16 cellular contexts compared by ENCODE assay signal in genomic region chr10:126518186-126519080, GRCh38.
DNase-seq lines count a peak whose midpoint lies in the region; ATAC-seq, FAIRE-seq and TF ChIP-seq lines count a peak whose summit lies in the region.
"Had no signal": no experiment of that assay in that cellular context is flagged by ENCODE, and none has a peak within 500 bp of the region (broad histone marks: within the 10 kb centered on the region; RNA-seq: fewer than 3 reads in every experiment).

No MANE protein-coding gene starts in this region.

- no peak overlapping the region for H4K91ac ChIP-seq in mesenchymal stem cell (ENCODE audit: low read length)

- H3K27me3 ChIP-seq in bronchial epithelial cell (ENCODE audit: control insufficient read depth, insufficient read depth, low read length) (no peaks in the 10 kb centered on the region), upper lobe of right lung (no peaks in the 10 kb centered on the region), mesenchymal stem cell (ENCODE audit: control insufficient read depth in 1 of 2, insufficient read depth in 1 of 2, low read length in 2 of 2) (peaks cover 4 to 12% of the 10 kb centered on the region in 2 experiments), testis (no peaks in the 10 kb centered on the region)

- no peak overlapping the region for H3K23ac ChIP-seq in mesenchymal stem cell (ENCODE audit: low read length in 2 of 2)

- H3K9me3 ChIP-seq in upper lobe of right lung (no peaks in the 10 kb centered on the region), mesenchymal stem cell (ENCODE audit: control insufficient read depth, low read length) (peaks cover 5% of the 10 kb centered on the region), testis (no peaks in the 10 kb centered on the region)
- H3K9me3 ChIP-seq: Caco-2, HAP-1 had no signal

- FAIRE-seq in bronchial epithelial cell (lab: Jason Lieb, UNC), result no peak

- H2BK5ac ChIP-seq in mesenchymal stem cell (ENCODE audit: low read depth, low read length, poor library complexity, severe bottlenecking), result no peak overlapping the region

- no peak overlapping the region for H3K18ac ChIP-seq in mesenchymal stem cell (ENCODE audit: low read depth in 1 of 2, low read length in 2 of 2)

- H3K36me3 ChIP-seq in bronchial epithelial cell (ENCODE audit: control insufficient read depth, insufficient read depth, low read length) (no peaks in the 10 kb centered on the region), upper lobe of right lung (no peaks in the 10 kb centered on the region), mesenchymal stem cell (ENCODE audit: control insufficient read depth in 1 of 2, insufficient read depth in 2 of 2, low read depth in 1 of 2, low read length in 2 of 2) (no peaks in the 10 kb centered on the region), testis (ENCODE audit: low read depth, missing control alignments) (no peaks in the 10 kb centered on the region)
- H3K36me3 ChIP-seq: HAP-1 had no signal

- H2AFZ ChIP-seq in mesenchymal stem cell (ENCODE audit: low read depth, low read length), result no peak overlapping the region

- H3K27ac ChIP-seq in upper lobe of right lung (no peak overlapping the region), mesenchymal stem cell (ENCODE audit: low read length, poor library complexity, severe bottlenecking) (no peak overlapping the region), testis (no peak overlapping the region)
- H3K27ac ChIP-seq: RWPE1 had no signal

- H2BK120ac ChIP-seq in mesenchymal stem cell (ENCODE audit: low read depth, low read length), result no peak overlapping the region

- H3K4me3 ChIP-seq in bronchial epithelial cell (ENCODE audit: low read depth, low read length), result no peak overlapping the region
- no peak overlapping the region for H3K4me3 ChIP-seq in upper lobe of right lung
- H3K4me3 ChIP-seq in mesenchymal stem cell (ENCODE audit: insufficient read depth in 1 of 2, low read depth in 1 of 2, low read length in 2 of 2), result no peak overlapping the region
- no peak overlapping the region for H3K4me3 ChIP-seq in testis
- H3K4me3 ChIP-seq: HAP-1 had no signal

- no peak overlapping the region for H4K8ac ChIP-seq in mesenchymal stem cell (ENCODE audit: low read length)

- no peak overlapping the region for H3K9ac ChIP-seq in mesenchymal stem cell (ENCODE audit: low read length)

- H2AK5ac ChIP-seq in mesenchymal stem cell (ENCODE audit: low read length, severe bottlenecking), result no peak overlapping the region

- 81% methylated on average over 10 of the region's 10 CpGs for WGBS in mesenchymal stem cell
- 85 to 90% methylated on average over 9 to 10 of the region's 10 CpGs for WGBS in testis, 2 donors

- no peak overlapping the region for H2BK15ac ChIP-seq in mesenchymal stem cell (ENCODE audit: low read depth, poor library complexity, severe bottlenecking)

- DNase-seq in ELF-1 (ENCODE audit: low read depth, low spot score) (peak; percentile 70), bronchial epithelial cell (ENCODE audit: low read depth) (peak; percentile 12), islet precursor cell (peak; percentile 64), upper lobe of right lung (no peak), mesenchymal stem cell (no peak), NCI-H69 (lab: John Stamatoyannopoulos, UW) (no peak), testis (no peak)
- DNase-seq: Caco-2, DMS153, IMR-90, Karpas-422, NCI-H1930, NCI-H2171, NCI-H446 had no signal

- H2BK12ac ChIP-seq in mesenchymal stem cell (ENCODE audit: low read length in 2 of 2), result no peak overlapping the region

- H3K4ac ChIP-seq in mesenchymal stem cell (ENCODE audit: low read depth in 1 of 2, low read length in 2 of 2), result no peak overlapping the region

- no peaks in the 10 kb centered on the region for H3K79me1 ChIP-seq in mesenchymal stem cell (replicated peaks; ENCODE audit: low read length, poor library complexity, severe bottlenecking)

- H3K4me1 ChIP-seq in upper lobe of right lung (peaks cover 4% of the 10 kb centered on the region), mesenchymal stem cell (ENCODE audit: control insufficient read depth, insufficient read depth, low read depth, low read length) (peaks cover 2% of the 10 kb centered on the region), testis (no peaks in the 10 kb centered on the region)
- H3K4me1 ChIP-seq: Caco-2, HAP-1 had no signal

- intact Hi-C loops in upper lobe of right lung (cut with DNase I), result no loop called here
- intact Hi-C loops in testis (cut with DNase I; ENCODE audit: low total_unique reads), result no loop called here

- TF ChIP-seq POLR2A in testis (IDR thresholded peaks at IDR 0.05), result no peak

- H3K14ac ChIP-seq in mesenchymal stem cell (ENCODE audit: low read length in 2 of 2), result peak overlapping the region in 1 of 2 experiments; percentile 66

- H3K4me2 ChIP-seq in mesenchymal stem cell (ENCODE audit: low read length, poor library complexity, severe bottlenecking), result no peak overlapping the region

- peak; percentile 33 for ATAC-seq in upper lobe of right lung

- TF ChIP-seq CTCF in bronchial epithelial cell (IDR thresholded peaks at IDR 0.05; ENCODE audit: insufficient read depth, low read length, severe bottlenecking), result no peak
- TF ChIP-seq CTCF in upper lobe of right lung (IDR thresholded peaks at IDR 0.05), result no peak
- no peak for TF ChIP-seq CTCF in testis (IDR thresholded peaks at IDR 0.05)

Comparison
In these comparisons a context has a peak if more than half of its experiments do, and no peak if none do; other contexts are left out.
1. DNase-seq: peak in ELF-1 (single experiment), bronchial epithelial cell (single experiment) and islet precursor cell (single experiment); none in upper lobe of right lung (single experiment), mesenchymal stem cell (single experiment), NCI-H69 (single experiment) and testis (single experiment).